ENCODE assay signal across 19 cellular contexts in genomic region chr19:5075603-5076002, GRCh38.
A peak's percentile ranks its signal among the peaks of the same experiment; 100 is the strongest.
DNase-seq lines count a peak whose midpoint lies in the region; ATAC-seq lines count a peak whose summit lies in the region.
"Had no signal": no experiment of that assay in that cellular context is flagged by ENCODE, and none has a peak within 500 bp of the region (broad histone marks: within the 10 kb centered on the region; RNA-seq: fewer than 3 reads in every experiment).

No MANE protein-coding gene starts in this region.

- no peak for DNase-seq in activated naive CD4-positive, alpha-beta T cell treated with anti-CD3 and anti-CD28 coated beads for 36 hours
- DNase-seq in activated naive CD4-positive, alpha-beta T cell treated with Interleukin-2 at 50 U/mL for 16 hours = no peak
- DNase-seq in UCSD-AML1 (lab: John Stamatoyannopoulos, UW; ENCODE audit: unreplicated experiment) (peak; percentile 51), immature natural killer cell (peak; percentile 71 to 81 (median 76)), NCI-H2029 (lab: John Stamatoyannopoulos, UW) (no peak)
- DNase-seq: ACHN; activated CD4-positive, CD25-positive, alpha-beta regulatory T cell treated with anti-CD3 and anti-CD28 coated beads, Interleukin-2, amount 50 U/mL, for 72 hours; hippocampal formation; mesenchymal stem cell; naive B cell; NCI-H187 treated with DMSO at 0.1 percent for 48 hours; NCI-H446 treated with DMSO at 0.1 percent for 48 hours; RPMI8226 had no signal

- H3K27ac Mint-ChIP-seq in activated naive CD4-positive, alpha-beta T cell treated with anti-CD3 and anti-CD28 coated beads for 36 hours = peak overlapping the region; percentile 41
- H3K27ac Mint-ChIP-seq in immature natural killer cell = peak overlapping the region; percentile 81 to 93 (median 92)
- H3K27ac Mint-ChIP-seq in stimulated activated naive CD8-positive, alpha-beta T cell treated with anti-CD3 and anti-CD28 coated beads, Interleukin-15, Interleukin-2, amounts not matched to agents 100 ng/mL and 50 ng/mL, for 24 hours = peak overlapping the region; percentile 61
- H3K27ac Mint-ChIP-seq: activated naive CD8-positive, alpha-beta T cell; dendritic cell treated with granulocyte-macrophage colony-stimulating factor and Interleukin-4, amounts not matched to agents 40 ng/mL and 50 ng/mL, for 4 days had no signal

- no peak overlapping the region for H3K4me3 Mint-ChIP-seq in activated naive CD4-positive, alpha-beta T cell treated with anti-CD3 and anti-CD28 coated beads for 36 hours
- peak overlapping the region; percentile 78 to 90 (median 84) for H3K4me3 Mint-ChIP-seq in immature natural killer cell
- H3K4me3 Mint-ChIP-seq in stimulated activated naive CD8-positive, alpha-beta T cell treated with anti-CD3 and anti-CD28 coated beads, Interleukin-15, Interleukin-2, amounts not matched to agents 100 ng/mL and 50 ng/mL, for 24 hours = no peak overlapping the region
- H3K4me3 Mint-ChIP-seq: activated naive CD8-positive, alpha-beta T cell; dendritic cell treated with granulocyte-macrophage colony-stimulating factor and Interleukin-4, amounts not matched to agents 40 ng/mL and 50 ng/mL, for 4 days had no signal

- no peaks in the 10 kb centered on the region for H3K36me3 Mint-ChIP-seq in activated naive CD4-positive, alpha-beta T cell treated with anti-CD3 and anti-CD28 coated beads for 36 hours (ENCODE audit: low read depth)
- H3K36me3 Mint-ChIP-seq in immature natural killer cell = peaks cover 5 to 14% (median 7%) of the 10 kb centered on the region in 3 donors
- peaks cover 6% of the 10 kb centered on the region for H3K36me3 Mint-ChIP-seq in stimulated activated naive CD8-positive, alpha-beta T cell treated with anti-CD3 and anti-CD28 coated beads, Interleukin-15, Interleukin-2, amounts not matched to agents 100 ng/mL and 50 ng/mL, for 24 hours (ENCODE audit: low read depth)
- H3K36me3 Mint-ChIP-seq: activated naive CD8-positive, alpha-beta T cell had no signal

- intact Hi-C loops in activated naive CD4-positive, alpha-beta T cell treated with anti-CD3 and anti-CD28 coated beads for 36 hours (cut with micrococcal nuclease) = no loop called here

- H3K27me3 Mint-ChIP-seq in activated naive CD4-positive, alpha-beta T cell treated with anti-CD3 and anti-CD28 coated beads for 36 hours (ENCODE audit: low read depth) = no peaks in the 10 kb centered on the region
- H3K27me3 Mint-ChIP-seq in immature natural killer cell (ENCODE audit: low read depth in 3 of 3) = peaks cover 4 to 8% (median 8%) of the 10 kb centered on the region in 3 donors
- no peaks in the 10 kb centered on the region for H3K27me3 Mint-ChIP-seq in stimulated activated naive CD8-positive, alpha-beta T cell treated with anti-CD3 and anti-CD28 coated beads, Interleukin-15, Interleukin-2, amounts not matched to agents 100 ng/mL and 50 ng/mL, for 24 hours
- H3K27me3 Mint-ChIP-seq: activated naive CD8-positive, alpha-beta T cell; dendritic cell treated with granulocyte-macrophage colony-stimulating factor and Interleukin-4, amounts not matched to agents 40 ng/mL and 50 ng/mL, for 4 days; naive B cell had no signal

- peaks cover 3% of the 10 kb centered on the region for H3K4me1 Mint-ChIP-seq in activated naive CD4-positive, alpha-beta T cell treated with anti-CD3 and anti-CD28 coated beads for 36 hours (ENCODE audit: low read depth)
- peaks cover 67 to 71% of the 10 kb centered on the region in 2 donors for H3K4me1 Mint-ChIP-seq in immature natural killer cell
- peaks cover 24% of the 10 kb centered on the region for H3K4me1 Mint-ChIP-seq in stimulated activated naive CD8-positive, alpha-beta T cell treated with anti-CD3 and anti-CD28 coated beads, Interleukin-15, Interleukin-2, amounts not matched to agents 100 ng/mL and 50 ng/mL, for 24 hours (ENCODE audit: low read depth)

- CTCF ChIA-PET in activated naive CD4-positive, alpha-beta T cell treated with anti-CD3 and anti-CD28 coated beads for 36 hours (lab: Charles Lee) = interaction anchor here (1.3 kb wide), 1 partner anchor 224 kb away, joined by 3 read pairs; no protein-coding TSS in a partner anchor

- no peaks in the 10 kb centered on the region for H3K9me3 Mint-ChIP-seq in activated naive CD4-positive, alpha-beta T cell treated with anti-CD3 and anti-CD28 coated beads for 36 hours
- H3K9me3 Mint-ChIP-seq in immature natural killer cell = no peaks in the 10 kb centered on the region
- no peaks in the 10 kb centered on the region for H3K9me3 Mint-ChIP-seq in stimulated activated naive CD8-positive, alpha-beta T cell treated with anti-CD3 and anti-CD28 coated beads, Interleukin-15, Interleukin-2, amounts not matched to agents 100 ng/mL and 50 ng/mL, for 24 hours
- H3K9me3 Mint-ChIP-seq: dendritic cell treated with granulocyte-macrophage colony-stimulating factor and Interleukin-4, amounts not matched to agents 40 ng/mL and 50 ng/mL, for 4 days; naive B cell had no signal

- ATAC-seq in GM19023 (IDR thresholded peaks at IDR 0.05; ENCODE audit: unreplicated experiment) = no peak
- ATAC-seq in HG03520 (IDR thresholded peaks at IDR 0.05; ENCODE audit: unreplicated experiment) = no peak
- ATAC-seq: HCT116 had no signal

Comparison
In these comparisons a context has a peak if more than half of its experiments do, and no peak if none do; other contexts are left out.
1. DNase-seq: peak in UCSD-AML1 (single experiment) and immature natural killer cell (3 of 3); none in activated naive CD4-positive, alpha-beta T cell treated with anti-CD3 and anti-CD28 coated beads for 36 hours (single experiment), activated naive CD4-positive, alpha-beta T cell treated with Interleukin-2 at 50 U/mL for 16 hours (single experiment) and NCI-H2029 (single experiment).
2. H3K27ac Mint-ChIP-seq: peak in every context shown above with its lines; median percentile 92 in immature natural killer cell; 61 in stimulated activated naive CD8-positive, alpha-beta T cell treated with anti-CD3 and anti-CD28 coated beads, Interleukin-15, Interleukin-2, amounts not matched to agents 100 ng/mL and 50 ng/mL, for 24 hours; 41 in activated naive CD4-positive, alpha-beta T cell treated with anti-CD3 and anti-CD28 coated beads for 36 hours.
3. H3K4me3 Mint-ChIP-seq: peak in immature natural killer cell (5 of 5); none in activated naive CD4-positive, alpha-beta T cell treated with anti-CD3 and anti-CD28 coated beads for 36 hours (single experiment) and stimulated activated naive CD8-positive, alpha-beta T cell treated with anti-CD3 and anti-CD28 coated beads, Interleukin-15, Interleukin-2, amounts not matched to agents 100 ng/mL and 50 ng/mL, for 24 hours (single experiment).